In genomic region chr11:100689141-100689540, GRCh38 we compare ENCODE assay signal across 17 cellular contexts. TPM values are rescaled to one million over a fixed set of nuclear protein-coding genes. Genes with fewer than 3 reads are reported as not detected.
DNase-seq lines count a peak whose midpoint lies in the region; ATAC-seq and TF ChIP-seq lines count a peak whose summit lies in the region.
"Had no signal": no experiment of that assay in that cellular context is flagged by ENCODE, and none has a peak within 500 bp of the region (broad histone marks: within the 10 kb centered on the region; RNA-seq: fewer than 3 reads in every experiment).

No MANE protein-coding gene starts in this region.

- H3K36me3 Mint-ChIP-seq in endodermal cell (ENCODE audit: low read depth), result peaks cover 40% of the 10 kb centered on the region
- H3K36me3 Mint-ChIP-seq in nephron progenitor cell (ENCODE audit: low read depth), result peaks cover 17% of the 10 kb centered on the region
- no peaks in the 10 kb centered on the region for H3K36me3 Mint-ChIP-seq in activated T-cell treated with anti-CD3 and anti-CD28 coated beads, Interleukin-2, amount 50 U/mL, for 4 hours (ENCODE audit: insufficient read depth)
- H3K36me3 Mint-ChIP-seq: CD8-positive, alpha-beta T cell; immature natural killer cell had no signal

- TF ChIP-seq CTCF in BE2C (IDR thresholded peaks at IDR 0.05; ENCODE audit: low read depth, low read length), result no peak
- TF ChIP-seq CTCF in endodermal cell (conservative IDR thresholded peaks at IDR 0.05), result no peak
- TF ChIP-seq CTCF in nephron progenitor cell (IDR thresholded peaks at IDR 0.05), result no peak

- H3K4me3 Mint-ChIP-seq in endodermal cell, result peak overlapping the region; percentile 99
- H3K4me3 Mint-ChIP-seq in nephron progenitor cell, result peak overlapping the region; percentile 97
- H3K4me3 Mint-ChIP-seq in activated T-cell treated with anti-CD3 and anti-CD28 coated beads, Interleukin-2, amount 50 U/mL, for 4 hours, result no peak overlapping the region
- H3K4me3 Mint-ChIP-seq: CD8-positive, alpha-beta T cell had no signal

- H3K9me3 ChIP-seq in BE2C (no peaks in the 10 kb centered on the region), HUES64 (ENCODE audit: insufficient read depth, low read depth, low read length) (no peaks in the 10 kb centered on the region), endodermal cell (ENCODE audit: control insufficient read depth, low read length) (no peaks in the 10 kb centered on the region)

- WGBS in HUES64, result 15% methylated on average over 2 of the region's 4 CpGs
- 17 to 33% methylated on average over 2 to 3 of the region's 4 CpGs for WGBS in endodermal cell (ENCODE audit: insufficient coverage in 1 of 2, insufficient read length in 1 of 2), 2 experiments

- no peaks in the 10 kb centered on the region for H3K27me3 ChIP-seq in BE2C
- no peaks in the 10 kb centered on the region for H3K27me3 ChIP-seq in HUES64 (ENCODE audit: insufficient read depth, low read length)
- no peaks in the 10 kb centered on the region for H3K27me3 ChIP-seq in endodermal cell (ENCODE audit: control insufficient read depth, insufficient read depth, low read length, poor library complexity, severe bottlenecking)
- H3K27me3 ChIP-seq: brain microvascular endothelial cell had no signal

- H3K9me3 Mint-ChIP-seq in endodermal cell, result no peaks in the 10 kb centered on the region
- H3K9me3 Mint-ChIP-seq in nephron progenitor cell, result no peaks in the 10 kb centered on the region
- no peaks in the 10 kb centered on the region for H3K9me3 Mint-ChIP-seq in activated T-cell treated with anti-CD3 and anti-CD28 coated beads, Interleukin-2, amount 50 U/mL, for 4 hours
- H3K9me3 Mint-ChIP-seq: CD8-positive, alpha-beta T cell; immature natural killer cell had no signal

- no peak overlapping the region for H3K9ac ChIP-seq in HUES64 (ENCODE audit: low read depth, low read length)
- peak overlapping the region; percentile 81 for H3K9ac ChIP-seq in endodermal cell (ENCODE audit: extremely low read depth, low read length, poor library complexity, severe bottlenecking)

- no peak for DNase-seq in BE2C
- DNase-seq in endodermal cell, result no peak
- DNase-seq in nephron progenitor cell, result no peak
- DNase-seq in activated naive CD4-positive, alpha-beta T cell (lab: John Stamatoyannopoulos, UW), result no peak
- DNase-seq in activated T-cell treated with anti-CD3 and anti-CD28 coated beads, Interleukin-2, amount 50 U/mL, for 4 hours, result no peak
- DNase-seq in NOMO-1 treated with DMSO at 0.1 percent for 48 hours (lab: John Stamatoyannopoulos, UW; ENCODE audit: unreplicated experiment), result no peak
- no peak for DNase-seq in SKM-1 treated with dmso at 0.1 percent for 144 hours (lab: John Stamatoyannopoulos, UW; ENCODE audit: unreplicated experiment)
- DNase-seq: activated CD4-positive, CD25-positive, alpha-beta regulatory T cell; activated T-cell treated with anti-CD3 and anti-CD28 coated beads, Interleukin-2, amount 50 U/mL, for 48 hours; brain microvascular endothelial cell; CD8-positive, alpha-beta T cell; immature natural killer cell; NCI-H524 treated with DMSO at 0.1 percent for 48 hours; nucleus accumbens; stimulated activated CD4-positive, alpha-beta T cell treated with anti-CD3 and anti-CD28 coated beads, Interleukin-2, amount 100 ng/mL, for 24 hours; stimulated activated naive CD4-positive, alpha-beta T cell had no signal

- H3K36me3 ChIP-seq in BE2C (0 out of 2 replicates have a peak, but pooled peaks cover 2% of the 10 kb centered on the region), HUES64 (ENCODE audit: insufficient read depth, low read length) (no peaks in the 10 kb centered on the region; the same call in 1 of the 2 replicates), endodermal cell (ENCODE audit: control insufficient read depth, insufficient read depth, low read length) (peaks cover 45% of the 10 kb centered on the region)
- H3K36me3 ChIP-seq: brain microvascular endothelial cell had no signal

- H3K27me3 Mint-ChIP-seq in endodermal cell (ENCODE audit: insufficient read depth) (no peaks in the 10 kb centered on the region), nephron progenitor cell (ENCODE audit: low read depth, poor library complexity) (peaks cover 4% of the 10 kb centered on the region)
- H3K27me3 Mint-ChIP-seq in activated T-cell treated with anti-CD3 and anti-CD28 coated beads, Interleukin-2, amount 50 U/mL, for 4 hours (ENCODE audit: low read depth), result peaks cover 20% of the 10 kb centered on the region

- H3K4me3 ChIP-seq in BE2C (ENCODE audit: low read depth, low read length) (peak overlapping the region; percentile 74), HUES64 (ENCODE audit: low read length) (peak overlapping the region; percentile 89), endodermal cell (ENCODE audit: low read length) (peak overlapping the region; percentile 99)

- H3K27ac ChIP-seq in HUES64 (ENCODE audit: low read depth, low read length) (no peak overlapping the region), endodermal cell (ENCODE audit: low read depth, low read length) (no peak overlapping the region)
- H3K27ac ChIP-seq: brain microvascular endothelial cell had no signal

- H3K4me1 Mint-ChIP-seq in endodermal cell (peaks cover 41% of the 10 kb centered on the region), nephron progenitor cell (peaks cover 34% of the 10 kb centered on the region)
- peaks cover 10% of the 10 kb centered on the region for H3K4me1 Mint-ChIP-seq in activated T-cell treated with anti-CD3 and anti-CD28 coated beads, Interleukin-2, amount 50 U/mL, for 4 hours (ENCODE audit: low read depth)

- no peak for ATAC-seq in activated T-cell treated with anti-CD3 and anti-CD28 coated beads, Interleukin-2, amount 50 U/mL, for 4 hours
- ATAC-seq: CD8-positive, alpha-beta T cell had no signal

- H3K27ac Mint-ChIP-seq in endodermal cell (no peak overlapping the region), nephron progenitor cell (peak overlapping the region; percentile 38)
- H3K27ac Mint-ChIP-seq: CD8-positive, alpha-beta T cell had no signal

- peaks cover 18% of the 10 kb centered on the region for H3K4me1 ChIP-seq in BE2C
- peaks cover 37% of the 10 kb centered on the region for H3K4me1 ChIP-seq in HUES64 (ENCODE audit: insufficient read depth, low read length)
- H3K4me1 ChIP-seq in endodermal cell (ENCODE audit: control insufficient read depth, insufficient read depth, low read length), result peaks cover 5% of the 10 kb centered on the region

RNA-seq across cellular contexts. Expression of gene ARHGAP42, which starts 2.1 kb away (rescaled TPM):
- polyA plus RNA-seq in BE2C (2012; ENCODE audit: insufficient read depth, insufficient read length, low read depth), result 11.2 TPM
- 18.6 TPM for polyA plus RNA-seq in HUES64 (2013, experiment 1 of 2)
- polyA plus RNA-seq in HUES64 (2013, experiment 2 of 2), result 20.7 TPM
- 100 to 1,000 TPM; 164 to 176 TPM for total RNA-seq in endodermal cell
- 25.5 TPM for polyA plus RNA-seq in endodermal cell (2013, experiment 1 of 2)
- polyA plus RNA-seq in endodermal cell (2013, experiment 2 of 2), result 31.0 TPM
- under 1 TPM; 0.11 to 0.35 (median 0.28) TPM for total RNA-seq in activated T-cell treated with anti-CD3 and anti-CD28 coated beads, Interleukin-2, amount 50 U/mL, for 4 hours

Comparison
In these comparisons a context has a peak if more than half of its experiments do, and no peak if none do; other contexts are left out.
1. RNA of gene ARHGAP42, which starts 2.1 kb away (total RNA-seq): 164 to 176 TPM in endodermal cell; 0.11 to 0.35 TPM in activated T-cell treated with anti-CD3 and anti-CD28 coated beads, Interleukin-2, amount 50 U/mL, for 4 hours; every median in the first group is over 100 times any median in the second.
2. Peak in every context shown above with its lines, with median percentiles within 50 percentile points of each other: H3K4me3 ChIP-seq.